1 cellular context compared by ENCODE assay signal in genomic region chr11:86158716-86159669, GRCh38.
A peak's percentile ranks its signal among the peaks of the same experiment; 100 is the strongest.
TF ChIP-seq lines count a peak whose summit lies in the region.

No MANE protein-coding gene starts in this region.

TF ChIP-seq in K562, 482 proteins besides CTCF, POLR2A, EP300 and RAD21 (continues in another document):
- TF ChIP-seq LEF1 (IDR thresholded peaks at IDR 0.05) (peak; percentile 28; the same call in 1 of the 2 replicates), POLR2AphosphoS2 (IDR thresholded peaks at IDR 0.05; ENCODE audit: low read length) (no peak), ZNF609 (CRISPR knock-in tag; IDR thresholded peaks at IDR 0.05; ENCODE audit: borderline replicate concordance) (no peak), SP1 (CRISPR knock-in tag; IDR thresholded peaks at IDR 0.05) (peak; percentile 38; the same call in 1 of the 2 replicates), CHD4 (IDR thresholded peaks at IDR 0.05; ENCODE audit: insufficient read depth, insufficient replicate concordance, low read depth, low read length, poor library complexity, severe bottlenecking) (peak; percentile 94), HDGF (IDR thresholded peaks at IDR 0.05) (peak; percentile 47; the same call in 1 of the 2 replicates), ZNF436 (CRISPR knock-in tag; IDR thresholded peaks at IDR 0.05) (peak; percentile 70; the same call in 1 of the 2 replicates), TRIM28 (IDR thresholded peaks at IDR 0.05) (peak; percentile 60; the same call in 1 of the 2 replicates), SAFB2 (IDR thresholded peaks at IDR 0.05; ENCODE audit: borderline replicate concordance, low read depth, low read length, severe bottlenecking) (no peak), ZFP36 (IDR thresholded peaks at IDR 0.05; ENCODE audit: low read depth, low read length, partially characterized antibody) (peak; percentile 95), SREBF1 (IDR thresholded peaks at IDR 0.05; ENCODE audit: borderline replicate concordance, low read depth, low read length) (no peak), POLR2G (IDR thresholded peaks at IDR 0.05; ENCODE audit: low read depth, low read length) (no peak), MTA2 (IDR thresholded peaks at IDR 0.05; ENCODE audit: low read depth) (peak; percentile 50), OTX1 (CRISPR knock-in tag; IDR thresholded peaks at IDR 0.05) (0 out of 2 replicates have a peak, but pooled peaks have one; percentile 33), ELF1 (tag; IDR thresholded peaks at IDR 0.05) (0 out of 2 replicates have a peak, but pooled peaks have one; percentile 5), MTA1 (IDR thresholded peaks at IDR 0.05; ENCODE audit: borderline replicate concordance) (peak; percentile 74; the same call in 1 of the 2 replicates), EP400 (IDR thresholded peaks at IDR 0.05) (peak; percentile 73), LCOR (CRISPR knock-in tag; IDR thresholded peaks at IDR 0.05) (0 out of 2 replicates have a peak, but pooled peaks have one; percentile 24), CBFA2T2 (conservative IDR thresholded peaks at IDR 0.05) (0 out of 2 replicates have a peak, but pooled peaks have one; percentile 20), NCOA1 (IDR thresholded peaks at IDR 0.05; ENCODE audit: low read depth) (peak; percentile 79), L3MBTL2 (IDR thresholded peaks at IDR 0.05) (0 out of 2 replicates have a peak, but pooled peaks have one; percentile 4), C11orf30 (IDR thresholded peaks at IDR 0.05; ENCODE audit: low read depth) (peak; percentile 9; the same call in 1 of the 2 replicates), ZSCAN29 (IDR thresholded peaks at IDR 0.05) (no peak), SIRT6 (IDR thresholded peaks at IDR 0.05; ENCODE audit: low read depth, low read length) (no peak), ARNT (IDR thresholded peaks at IDR 0.05) (peak; percentile 79 to 82), ELF2 (CRISPR knock-in tag; IDR thresholded peaks at IDR 0.05) (no peak), RCOR1 (IDR thresholded peaks at IDR 0.05; ENCODE audit: borderline replicate concordance in 1 of 2, low read depth in 2 of 2, low read length in 2 of 2) (peak in 1 of 2 experiments; percentile 93; a peak in 2 of 4 replicates), SREBF2 (CRISPR knock-in tag; IDR thresholded peaks at IDR 0.05) (no peak), ZBTB26 (CRISPR knock-in tag; IDR thresholded peaks at IDR 0.05) (peak; percentile 76; the same call in 1 of the 2 replicates), GABPB2 (CRISPR knock-in tag; conservative IDR thresholded peaks at IDR 0.05) (no peak), PHB2 (IDR thresholded peaks at IDR 0.05; ENCODE audit: low read depth) (0 out of 2 replicates have a peak, but pooled peaks have one; percentile 33), CTBP1 (IDR thresholded peaks at IDR 0.05; ENCODE audit: borderline replicate concordance) (peak; percentile 22; the same call in 1 of the 2 replicates), ZEB2 (IDR thresholded peaks at IDR 0.05) (peak; percentile 68; the same call in 1 of the 2 replicates), CBFA2T3 (IDR thresholded peaks at IDR 0.05) (peak; percentile 57), SMARCC2 (IDR thresholded peaks at IDR 0.05; ENCODE audit: low read depth) (0 out of 2 replicates have a peak, but pooled peaks have one; percentile 28), MNT (conservative IDR thresholded peaks at IDR 0.05) (peak; percentile 62 to 75; a peak in 3 of 4 replicates), DMBX1 (CRISPR knock-in tag; IDR thresholded peaks at IDR 0.05; ENCODE audit: borderline replicate concordance) (0 out of 2 replicates have a peak, but pooled peaks have one; percentile 8), NCOR1 (IDR thresholded peaks at IDR 0.05) (peak; percentile 73), HDAC2 (IDR thresholded peaks at IDR 0.05) (peak; percentile 97), HDAC1 (IDR thresholded peaks at IDR 0.05) (peak; percentile 70 to 87; a peak in 3 of 4 replicates)
- TF ChIP-seq, protein P1, sequence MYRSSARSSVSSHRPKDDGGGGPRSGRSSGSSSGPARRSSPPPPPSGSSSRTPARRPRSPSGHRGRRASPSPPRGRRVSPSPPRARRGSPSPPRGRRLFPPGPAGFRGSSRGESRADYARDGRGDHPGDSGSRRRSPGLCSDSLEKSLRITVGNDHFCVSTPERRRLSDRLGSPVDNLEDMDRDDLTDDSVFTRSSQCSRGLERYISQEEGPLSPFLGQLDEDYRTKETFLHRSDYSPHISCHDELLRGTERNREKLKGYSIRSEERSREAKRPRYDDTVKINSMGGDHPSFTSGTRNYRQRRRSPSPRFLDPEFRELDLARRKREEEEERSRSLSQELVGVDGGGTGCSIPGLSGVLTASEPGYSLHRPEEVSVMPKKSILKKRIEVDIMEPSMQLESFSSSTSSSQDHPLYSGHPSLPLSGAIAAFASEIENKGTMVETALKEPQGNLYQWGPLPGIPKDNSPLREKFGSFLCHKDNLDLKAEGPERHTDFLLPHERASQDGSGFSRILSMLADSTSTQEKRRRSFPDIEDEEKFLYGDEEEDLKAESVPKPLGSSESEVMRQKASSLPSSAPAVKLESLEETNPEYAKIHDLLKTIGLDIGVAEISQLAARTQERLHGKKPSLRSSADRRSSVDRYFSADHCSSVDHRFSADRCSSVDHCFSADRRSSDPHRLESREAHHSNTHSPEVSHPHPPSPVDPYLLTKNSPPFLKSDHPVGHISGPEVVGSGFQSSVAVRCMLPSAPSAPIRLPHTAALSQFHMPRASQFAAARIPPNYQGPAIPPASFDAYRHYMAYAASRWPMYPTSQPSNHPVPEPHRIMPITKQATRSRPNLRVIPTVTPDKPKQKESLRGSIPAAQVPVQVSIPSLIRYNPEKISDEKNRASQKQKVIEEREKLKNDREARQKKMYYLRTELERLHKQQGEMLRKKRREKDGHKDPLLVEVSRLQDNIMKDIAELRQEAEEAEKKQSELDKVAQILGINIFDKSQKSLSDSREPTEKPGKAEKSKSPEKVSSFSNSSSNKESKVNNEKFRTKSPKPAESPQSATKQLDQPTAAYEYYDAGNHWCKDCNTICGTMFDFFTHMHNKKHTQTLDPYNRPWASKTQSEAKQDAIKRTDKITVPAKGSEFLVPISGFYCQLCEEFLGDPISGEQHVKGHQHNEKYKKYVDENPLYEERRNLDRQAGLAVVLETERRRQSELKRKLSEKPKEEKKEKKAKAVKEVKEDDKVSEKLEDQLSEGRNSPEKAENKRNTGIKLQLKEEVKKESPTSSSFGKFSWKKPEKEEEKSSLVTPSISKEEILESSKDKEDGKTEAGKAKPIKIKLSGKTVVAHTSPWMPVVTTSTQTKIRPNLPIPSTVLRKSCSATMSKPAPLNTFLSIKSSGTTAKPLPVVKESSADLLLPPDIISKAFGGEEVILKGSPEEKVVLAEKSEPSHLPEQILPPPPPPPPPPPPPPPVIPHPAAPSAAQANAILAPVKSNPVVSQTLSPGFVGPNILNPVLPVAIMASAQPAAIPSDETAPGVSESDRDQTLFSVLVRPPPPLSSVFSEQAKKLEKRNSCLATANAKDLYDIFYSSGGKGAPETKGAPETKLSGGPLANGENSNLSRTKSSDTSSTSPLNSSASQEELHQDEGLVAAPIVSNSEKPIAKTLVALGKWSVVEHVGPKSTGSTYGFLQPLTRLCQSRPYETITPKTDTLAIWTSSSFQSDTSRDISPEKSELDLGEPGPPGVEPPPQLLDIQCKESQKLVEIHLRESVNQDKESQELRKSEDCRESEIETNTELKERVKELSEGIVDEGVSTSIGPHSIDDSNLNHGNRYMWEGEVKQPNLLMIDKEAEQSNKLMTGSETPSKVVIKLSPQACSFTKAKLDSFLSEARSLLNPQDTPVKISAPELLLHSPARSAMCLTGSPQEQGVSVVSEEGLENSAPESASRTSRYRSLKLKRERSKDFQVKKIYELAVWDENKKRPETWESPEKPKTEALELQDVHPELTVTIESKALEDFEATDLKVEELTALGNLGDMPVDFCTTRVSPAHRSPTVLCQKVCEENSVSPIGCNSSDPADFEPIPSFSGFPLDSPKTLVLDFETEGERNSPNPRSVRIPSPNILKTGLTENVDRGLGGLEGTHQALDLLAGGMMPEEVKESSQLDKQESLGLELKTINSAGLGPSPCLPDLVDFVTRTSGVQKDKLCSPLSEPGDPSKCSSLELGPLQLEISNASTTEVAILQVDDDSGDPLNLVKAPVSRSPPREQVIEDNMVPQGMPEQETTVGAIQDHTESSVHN (IDR thresholded peaks at IDR 0.05; ENCODE audit: borderline replicate concordance in 1 of 2, low read depth in 1 of 2), result peak in 1 of 2 experiments; percentile 67; a peak in 1 of 4 replicates
- TF ChIP-seq, protein P2, sequence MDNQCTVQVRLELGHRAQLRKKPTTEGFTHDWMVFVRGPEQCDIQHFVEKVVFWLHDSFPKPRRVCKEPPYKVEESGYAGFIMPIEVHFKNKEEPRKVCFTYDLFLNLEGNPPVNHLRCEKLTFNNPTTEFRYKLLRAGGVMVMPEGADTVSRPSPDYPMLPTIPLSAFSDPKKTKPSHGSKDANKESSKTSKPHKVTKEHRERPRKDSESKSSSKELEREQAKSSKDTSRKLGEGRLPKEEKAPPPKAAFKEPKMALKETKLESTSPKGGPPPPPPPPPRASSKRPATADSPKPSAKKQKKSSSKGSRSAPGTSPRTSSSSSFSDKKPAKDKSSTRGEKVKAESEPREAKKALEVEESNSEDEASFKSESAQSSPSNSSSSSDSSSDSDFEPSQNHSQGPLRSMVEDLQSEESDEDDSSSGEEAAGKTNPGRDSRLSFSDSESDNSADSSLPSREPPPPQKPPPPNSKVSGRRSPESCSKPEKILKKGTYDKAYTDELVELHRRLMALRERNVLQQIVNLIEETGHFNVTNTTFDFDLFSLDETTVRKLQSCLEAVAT (IDR thresholded peaks at IDR 0.05), result peak; percentile 85 to 94
- TF ChIP-seq, protein P3, sequence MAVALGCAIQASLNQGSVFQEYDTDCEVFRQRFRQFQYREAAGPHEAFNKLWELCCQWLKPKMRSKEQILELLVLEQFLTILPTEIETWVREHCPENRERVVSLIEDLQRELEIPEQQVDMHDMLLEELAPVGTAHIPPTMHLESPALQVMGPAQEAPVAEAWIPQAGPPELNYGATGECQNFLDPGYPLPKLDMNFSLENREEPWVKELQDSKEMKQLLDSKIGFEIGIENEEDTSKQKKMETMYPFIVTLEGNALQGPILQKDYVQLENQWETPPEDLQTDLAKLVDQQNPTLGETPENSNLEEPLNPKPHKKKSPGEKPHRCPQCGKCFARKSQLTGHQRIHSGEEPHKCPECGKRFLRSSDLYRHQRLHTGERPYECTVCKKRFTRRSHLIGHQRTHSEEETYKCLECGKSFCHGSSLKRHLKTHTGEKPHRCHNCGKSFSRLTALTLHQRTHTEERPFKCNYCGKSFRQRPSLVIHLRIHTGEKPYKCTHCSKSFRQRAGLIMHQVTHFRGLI (CRISPR knock-in tag; IDR thresholded peaks at IDR 0.05), result no peak
